In the genomic region with DNA sequence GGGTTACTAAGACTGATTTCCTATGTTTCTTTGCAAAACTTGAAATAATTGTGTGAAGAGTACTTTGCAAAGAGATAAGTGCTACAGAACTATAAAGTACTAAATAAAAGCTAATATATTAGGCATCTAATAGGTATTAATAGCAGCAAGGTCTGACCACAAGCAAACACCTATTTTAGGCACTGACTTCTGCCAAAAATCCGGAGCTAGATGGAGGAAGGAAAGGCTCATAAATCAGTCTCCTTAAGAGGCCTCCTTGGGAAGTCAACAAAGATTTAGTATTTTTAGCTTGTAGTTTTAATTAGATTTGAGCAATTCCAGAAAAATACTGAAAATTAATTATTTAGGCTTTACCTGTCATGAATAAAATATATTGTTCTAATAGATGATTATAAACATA, we compare ENCODE assay signal across 25 cellular contexts.
DNase-seq lines count a peak whose midpoint lies in the region; ATAC-seq, FAIRE-seq and TF ChIP-seq lines count a peak whose summit lies in the region.
"Had no signal": no experiment of that assay in that cellular context is flagged by ENCODE, and none has a peak within 500 bp of the region (broad histone marks: within the 10 kb centered on the region; RNA-seq: fewer than 3 reads in every experiment).

No MANE protein-coding gene starts in this region.

- intact Hi-C loops in endothelial cell of umbilical vein (cut with micrococcal nuclease), result no loop called here
- intact Hi-C loops in left colon (cut with DNase I, micrococcal nuclease), result no loop called here
- intact Hi-C loops in cardiac septum (cut with DNase I), result no loop called here

- H3K36me3 ChIP-seq in endothelial cell of umbilical vein (ENCODE audit: control insufficient read depth in 2 of 2, extremely low read depth in 1 of 2, insufficient read depth in 2 of 2, low read length in 2 of 2), result no peaks in the 10 kb centered on the region
- H3K36me3 ChIP-seq: BE2C; BLaER1 treated with 17β-estradiol and CSF1 and Interleukin-3, amounts not matched to agents 10 nM and 100 nM; HAP-1 had no signal

- ATAC-seq in left colon, result no peak
- ATAC-seq: A549, GM12878 had no signal

- FAIRE-seq in endothelial cell of umbilical vein (lab: Jason Lieb, UNC), result peak; percentile 4
- FAIRE-seq: A549, GM12878, GM18507, H54 had no signal

- peak; percentile 37 for DNase-seq in DMS79 treated with DMSO at 0.1 percent for 48 hours (lab: John Stamatoyannopoulos, UW)
- DNase-seq in endothelial cell of umbilical vein (ENCODE audit: low read depth, low spot score), result peak; percentile 69
- no peak for DNase-seq in osteocyte (ENCODE audit: extremely low spot score, unreplicated experiment)
- DNase-seq in NCI-H526 treated with DMSO at 0.1 percent for 48 hours (lab: John Stamatoyannopoulos, UW), result no peak
- no peak for DNase-seq in left colon
- DNase-seq in cardiac septum (ENCODE audit: low spot score), result no peak
- DNase-seq: 8988T; ACHN; AML-193; BE2C; Calu3; CD4-positive, alpha-beta T cell; CD8-positive, alpha-beta memory T cell; DMS53; EL; GDM1; GOT3; HFFc6 had no signal

- TF ChIP-seq CTCF in endothelial cell of umbilical vein (IDR thresholded peaks at IDR 0.05; ENCODE audit: extremely low read depth in 1 of 2, insufficient read depth in 1 of 2, low read depth in 1 of 2, low read length in 2 of 2), result no peak
- no peak for TF ChIP-seq CTCF in osteocyte (IDR thresholded peaks at IDR 0.05)

- H3K27me3 Mint-ChIP-seq in osteocyte (ENCODE audit: unreplicated experiment), result no peaks in the 10 kb centered on the region
- H3K27me3 Mint-ChIP-seq: CD8-positive, alpha-beta memory T cell had no signal

- H3K4me2 ChIP-seq in endothelial cell of umbilical vein (ENCODE audit: insufficient read depth, low read length), result no peak overlapping the region
- H3K4me2 ChIP-seq: A549 had no signal

- no peak overlapping the region for H3K27ac ChIP-seq in endothelial cell of umbilical vein (ENCODE audit: insufficient read depth, low read depth, low read length)
- H3K27ac ChIP-seq: A549; BLaER1 treated with 17β-estradiol and CSF1 and Interleukin-3, amounts not matched to agents 10 nM and 100 nM had no signal

- no TSS peak for BruUV-seq in endothelial cell of umbilical vein (replicated peaks; lab: Mats Ljungman, UMichigan)

- no peaks in the 10 kb centered on the region for H3K9me1 ChIP-seq in endothelial cell of umbilical vein (replicated peaks; ENCODE audit: control insufficient read depth, extremely low read depth, insufficient read depth, low read length)

- no peaks in the 10 kb centered on the region for H4K20me1 ChIP-seq in endothelial cell of umbilical vein (replicated peaks; ENCODE audit: control insufficient read depth, extremely low read depth, insufficient read depth, low read length)
- H4K20me1 ChIP-seq: BLaER1 treated with 17β-estradiol and CSF1 and Interleukin-3, amounts not matched to agents 10 nM and 100 nM had no signal

- H3K4me1 ChIP-seq in endothelial cell of umbilical vein (ENCODE audit: control insufficient read depth, extremely low read depth, insufficient read depth, low read length), result no peaks in the 10 kb centered on the region
- H3K4me1 ChIP-seq: A549, BE2C, HAP-1 had no signal

- peaks cover 33% of the 10 kb centered on the region for H3K4me1 Mint-ChIP-seq in osteocyte (ENCODE audit: unreplicated experiment)
- H3K4me1 Mint-ChIP-seq: CD14-positive monocyte; CD8-positive, alpha-beta memory T cell had no signal

- dilution Hi-C loops in endothelial cell of umbilical vein (cut with MboI; ENCODE audit: extremely low pct_ligation_motif_present, low sequenced_read_pairs), result no loop called here

- no peak overlapping the region for H3K9ac ChIP-seq in endothelial cell of umbilical vein (replicated peaks; ENCODE audit: extremely low read depth, insufficient read depth, low read length)
- H3K9ac ChIP-seq: BLaER1 treated with 17β-estradiol and CSF1 and Interleukin-3, amounts not matched to agents 10 nM and 100 nM had no signal

- H3K27me3 ChIP-seq in endothelial cell of umbilical vein (ENCODE audit: control insufficient read depth in 2 of 2, insufficient read depth in 2 of 2, low read length in 2 of 2), result no peaks in the 10 kb centered on the region
- H3K27me3 ChIP-seq: BE2C; BLaER1 treated with 17β-estradiol and CSF1 and Interleukin-3, amounts not matched to agents 10 nM and 100 nM had no signal

- no peak overlapping the region for H3K4me3 Mint-ChIP-seq in osteocyte (ENCODE audit: unreplicated experiment)
- H3K4me3 Mint-ChIP-seq: CD14-positive monocyte; CD4-positive, alpha-beta T cell; CD8-positive, alpha-beta memory T cell; HFFc6 had no signal

- no peaks in the 10 kb centered on the region for H3K9me3 ChIP-seq in endothelial cell of umbilical vein (replicated peaks; ENCODE audit: control insufficient read depth, insufficient read depth, low read length)
- H3K9me3 ChIP-seq: A549, BE2C, HAP-1 had no signal

- TF ChIP-seq POLR2A in endothelial cell of umbilical vein (IDR thresholded peaks at IDR 0.05; ENCODE audit: low read depth, low read length), result no peak

- peaks cover 7% of the 10 kb centered on the region for H3K9me3 Mint-ChIP-seq in osteocyte (ENCODE audit: unreplicated experiment)
- H3K9me3 Mint-ChIP-seq: HFFc6 had no signal

- no peaks in the 10 kb centered on the region for H3K79me2 ChIP-seq in endothelial cell of umbilical vein (ENCODE audit: control insufficient read depth, insufficient read depth, low read length)

- peak overlapping the region; percentile 14 for H3K27ac Mint-ChIP-seq in osteocyte (ENCODE audit: unreplicated experiment)
- H3K27ac Mint-ChIP-seq: CD14-positive monocyte; CD4-positive, alpha-beta T cell; CD8-positive, alpha-beta memory T cell; HFFc6 had no signal

- no peak overlapping the region for H3K4me3 ChIP-seq in endothelial cell of umbilical vein (replicated peaks in 1 of 3; ENCODE audit: insufficient read depth in 1 of 3, low read depth in 1 of 3, low read length in 3 of 3)
- H3K4me3 ChIP-seq: A549; BLaER1 treated with 17β-estradiol and CSF1 and Interleukin-3, amounts not matched to agents 10 nM and 100 nM; GM12878; HAP-1 had no signal

- POLR2A ChIA-PET in endothelial cell of umbilical vein (lab: Charles Lee), result no interaction called here

- peaks cover 23% of the 10 kb centered on the region for H3K36me3 Mint-ChIP-seq in osteocyte (ENCODE audit: unreplicated experiment)
- H3K36me3 Mint-ChIP-seq: CD14-positive monocyte; CD8-positive, alpha-beta memory T cell had no signal

- CTCF ChIA-PET in endothelial cell of umbilical vein (lab: Charles Lee), result no interaction called here

- no peak overlapping the region for H2AFZ ChIP-seq in endothelial cell of umbilical vein (ENCODE audit: low read depth, low read length)

TF ChIP-seq in endothelial cell of umbilical vein, 7 proteins besides CTCF, POLR2A, EP300 and RAD21:
- TF ChIP-seq JUN (IDR thresholded peaks at IDR 0.05; ENCODE audit: borderline replicate concordance, insufficient read depth, insufficient read length, low read depth) (no peak), POLR2AphosphoS5 (IDR thresholded peaks at IDR 0.05; ENCODE audit: insufficient read depth, low read depth, low read length) (no peak), MYC (IDR thresholded peaks at IDR 0.05; ENCODE audit: low read depth, low read length) (no peak), GATA2 (IDR thresholded peaks at IDR 0.05; ENCODE audit: insufficient read depth, insufficient read length, low read depth, low read length) (no peak), FOS (IDR thresholded peaks at IDR 0.05; ENCODE audit: borderline replicate concordance, insufficient read depth, low read length) (no peak), MAX (IDR thresholded peaks at IDR 0.05; ENCODE audit: insufficient read depth, insufficient read length) (no peak), EZH2 (IDR thresholded peaks at IDR 0.05; ENCODE audit: borderline replicate concordance, low read depth, low read length, severe bottlenecking) (no peak)

Comparison
In these comparisons a context has a peak if more than half of its experiments do, and no peak if none do; other contexts are left out.
1. DNase-seq: peak in DMS79 treated with DMSO at 0.1 percent for 48 hours (single experiment) and endothelial cell of umbilical vein (single experiment); none in osteocyte (single experiment), NCI-H526 treated with DMSO at 0.1 percent for 48 hours (single experiment), left colon (0 of 2) and cardiac septum (single experiment).